In the genomic region with DNA sequence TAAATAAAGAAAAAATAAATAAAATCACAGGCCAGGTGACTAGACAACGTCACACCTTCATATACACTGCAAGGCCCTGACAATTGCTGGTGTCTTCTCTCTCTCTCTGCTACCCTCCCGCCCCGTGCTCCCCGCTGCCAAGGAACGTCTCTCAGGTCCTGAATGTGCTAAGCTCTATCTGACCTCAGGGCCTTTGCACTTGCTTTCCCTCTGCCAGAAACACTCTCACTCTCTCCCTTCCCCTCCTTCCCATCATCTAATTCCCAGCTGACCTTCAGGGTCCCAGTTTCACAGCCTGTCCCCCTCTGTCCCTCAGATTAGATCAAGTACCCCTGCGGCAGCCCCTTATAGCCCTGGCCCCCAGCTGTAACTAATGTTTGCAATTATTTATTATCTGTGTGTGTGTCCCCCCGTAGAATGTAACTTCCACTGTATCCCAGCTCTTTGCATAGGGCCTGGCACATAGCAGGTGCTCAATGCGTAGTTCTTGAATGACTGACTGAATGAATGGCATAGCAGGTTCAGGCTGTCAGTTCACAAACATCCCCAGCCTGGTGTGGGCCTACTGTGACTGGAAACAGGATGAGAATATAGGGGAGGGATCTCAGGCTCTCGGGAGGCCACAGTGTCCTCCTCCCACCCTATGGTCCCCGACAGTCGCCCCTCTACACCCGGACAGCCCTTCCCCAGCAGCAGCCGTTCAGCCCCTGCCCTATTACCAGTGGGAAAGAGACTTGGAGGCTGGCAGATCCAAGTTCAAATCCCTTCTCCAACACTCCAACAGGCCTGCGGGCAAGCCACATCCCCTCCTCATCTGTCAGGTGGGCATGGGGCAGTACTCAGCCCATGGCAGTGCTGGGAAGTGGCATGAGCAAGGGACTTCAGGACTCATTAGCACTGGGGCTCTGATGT, we compare ENCODE assay signal across 15 cellular contexts. TPM values are rescaled to one million over a fixed set of nuclear protein-coding genes. Genes with fewer than 3 reads are reported as not detected.
"Had no signal": no experiment of that assay in that cellular context is flagged by ENCODE, and none has a peak within 500 bp of the region (broad histone marks: within the 10 kb centered on the region; RNA-seq: fewer than 3 reads in every experiment).

No MANE protein-coding gene starts in this region.

- H3K27ac ChIP-seq: brain microvascular endothelial cell, SJCRH30, VCaP had no signal

- DNase-seq: activated T-cell treated with anti-CD3 and anti-CD28 coated beads for 4 hours; brain microvascular endothelial cell; cerebellar nuclear complex; immature natural killer cell; nephron progenitor cell; retina; SJCRH30; stimulated activated CD4-positive, alpha-beta T cell treated with anti-CD3 and anti-CD28 coated beads, Interleukin-2, amount 100 ng/mL, for 24 hours; stimulated activated naive CD4-positive, alpha-beta T cell treated with Interleukin-2 at 50 U/mL for 16 hours; trophoblast cell had no signal

- H3K36me3 ChIP-seq: brain microvascular endothelial cell, SJCRH30 had no signal

- ATAC-seq: activated naive CD4-positive, alpha-beta T cell treated with anti-CD3 and anti-CD28 coated beads, Interleukin-2, amount 50 U/mL, for 72 hours; activated T-helper 17 cell treated with anti-CD3 and anti-CD28 coated beads, Interleukin-2, amount 50 U/mL, for 72 hours; left colon had no signal

- H3K9me3 ChIP-seq: SJCRH30 had no signal

- H3K4me3 ChIP-seq: SJCRH30 had no signal

- H3K4me1 ChIP-seq: SJCRH30 had no signal

- H3K27me3 ChIP-seq: brain microvascular endothelial cell, SJCRH30 had no signal

RNA-seq across cellular contexts. Expression of gene BEGAIN, which starts 6.6 kb away (rescaled TPM):
- total RNA-seq: glomerular endothelial cell had no signal
- polyA plus RNA-seq: immature natural killer cell had no signal
